ENCODE assay signal across 15 cellular contexts in the genomic region with DNA sequence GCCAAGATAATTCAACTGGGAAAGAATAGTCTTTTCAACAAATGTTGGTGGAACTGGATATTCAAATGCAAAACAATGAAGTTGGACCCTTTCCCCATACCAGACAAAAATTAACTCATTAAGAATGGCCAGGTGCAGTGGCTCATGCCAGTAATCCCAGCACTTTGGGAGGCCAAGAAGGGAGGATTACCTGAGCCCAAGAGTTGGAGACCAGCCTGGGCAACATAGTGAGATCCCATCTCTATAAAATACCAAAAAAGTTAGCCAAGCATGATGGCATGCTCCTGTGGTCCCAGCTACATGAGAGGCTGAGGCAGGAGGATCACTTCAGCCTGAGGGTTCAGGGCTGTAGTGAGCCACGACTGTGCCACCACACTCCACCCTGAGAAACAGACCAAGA. TPM values are rescaled to one million over a fixed set of nuclear protein-coding genes. Genes with fewer than 3 reads are reported as not detected.
A peak's percentile ranks its signal among the peaks of the same experiment; 100 is the strongest.
DNase-seq lines count a peak whose midpoint lies in the region; ATAC-seq lines count a peak whose summit lies in the region.
"Had no signal": no experiment of that assay in that cellular context is flagged by ENCODE, and none has a peak within 500 bp of the region (broad histone marks: within the 10 kb centered on the region; RNA-seq: fewer than 3 reads in every experiment).

No MANE protein-coding gene starts in this region.

- DNase-seq in activated naive CD4-positive, alpha-beta T cell treated with anti-CD3 and anti-CD28 coated beads for 36 hours: no peak
- no peak for DNase-seq in activated naive CD4-positive, alpha-beta T cell treated with anti-CD3 and anti-CD28 coated beads, Interleukin-2, amount 10 ng/mL, durations not matched to agents 7 days and 5 days
- DNase-seq in left lobe of liver (ENCODE audit: low spot score) (peak; percentile 14), NCI-H2107 treated with DMSO at 0.1 percent for 48 hours (lab: John Stamatoyannopoulos, UW; ENCODE audit: unreplicated experiment) (no peak), caudate nucleus (lab: John Stamatoyannopoulos, UW) (no peak), D341Med (ENCODE audit: low spot score) (no peak)
- no peak for DNase-seq in stimulated activated effector memory CD8-positive, alpha-beta T cell treated with anti-CD3 and anti-CD28 coated beads, Interleukin-12 subunit alpha, Interleukin-12 subunit beta, amount 100 ng/mL, for 72 hours (ENCODE audit: low spot score in 2 of 2)
- DNase-seq: activated CD4-positive, alpha-beta T cell treated with anti-CD3 and anti-CD28 coated beads, Interleukin-2, amount 50 U/mL, for 4 hours; CD8-positive, alpha-beta memory T cell; cortex of kidney; glutamatergic neuron; naive B cell; NCI-H1417; stimulated activated naive CD8-positive, alpha-beta T cell treated with anti-CD3 and anti-CD28 coated beads, Interleukin-15, Interleukin-2, amounts not matched to agents 100 U/mL and 50 U/mL, for 24 hours had no signal

- peaks cover 78% of the 10 kb centered on the region for H3K4me1 Mint-ChIP-seq in activated naive CD4-positive, alpha-beta T cell treated with anti-CD3 and anti-CD28 coated beads for 36 hours (ENCODE audit: low read depth)
- peaks cover 73% of the 10 kb centered on the region for H3K4me1 Mint-ChIP-seq in activated naive CD4-positive, alpha-beta T cell treated with anti-CD3 and anti-CD28 coated beads, Interleukin-2, amount 10 ng/mL, durations not matched to agents 7 days and 5 days
- peaks cover 78% of the 10 kb centered on the region for H3K4me1 Mint-ChIP-seq in activated naive CD8-positive, alpha-beta T cell (ENCODE audit: low read depth)
- H3K4me1 Mint-ChIP-seq in stimulated activated effector memory CD8-positive, alpha-beta T cell treated with anti-CD3 and anti-CD28 coated beads, Interleukin-12 subunit alpha, Interleukin-12 subunit beta, amount 100 ng/mL, for 72 hours: peaks cover 26% of the 10 kb centered on the region

- peak overlapping the region; percentile 0 for H3K27ac Mint-ChIP-seq in activated naive CD4-positive, alpha-beta T cell treated with anti-CD3 and anti-CD28 coated beads for 36 hours
- no peak overlapping the region for H3K27ac Mint-ChIP-seq in activated naive CD4-positive, alpha-beta T cell treated with anti-CD3 and anti-CD28 coated beads, Interleukin-2, amount 10 ng/mL, durations not matched to agents 7 days and 5 days
- peak overlapping the region; percentile 94 for H3K27ac Mint-ChIP-seq in activated naive CD8-positive, alpha-beta T cell
- H3K27ac Mint-ChIP-seq in stimulated activated effector memory CD8-positive, alpha-beta T cell treated with anti-CD3 and anti-CD28 coated beads, Interleukin-12 subunit alpha, Interleukin-12 subunit beta, amount 100 ng/mL, for 72 hours: peak overlapping the region; percentile 65
- H3K27ac Mint-ChIP-seq: naive B cell had no signal

- H3K27me3 Mint-ChIP-seq in activated naive CD4-positive, alpha-beta T cell treated with anti-CD3 and anti-CD28 coated beads for 36 hours (ENCODE audit: low read depth): no peaks in the 10 kb centered on the region
- H3K27me3 Mint-ChIP-seq in activated naive CD4-positive, alpha-beta T cell treated with anti-CD3 and anti-CD28 coated beads, Interleukin-2, amount 10 ng/mL, durations not matched to agents 7 days and 5 days: no peaks in the 10 kb centered on the region
- H3K27me3 Mint-ChIP-seq in activated naive CD8-positive, alpha-beta T cell: no peaks in the 10 kb centered on the region
- H3K27me3 Mint-ChIP-seq: naive B cell had no signal

- H3K9me3 Mint-ChIP-seq in activated naive CD4-positive, alpha-beta T cell treated with anti-CD3 and anti-CD28 coated beads for 36 hours: no peaks in the 10 kb centered on the region
- H3K9me3 Mint-ChIP-seq in activated naive CD4-positive, alpha-beta T cell treated with anti-CD3 and anti-CD28 coated beads, Interleukin-2, amount 10 ng/mL, durations not matched to agents 7 days and 5 days: no peaks in the 10 kb centered on the region
- no peaks in the 10 kb centered on the region for H3K9me3 Mint-ChIP-seq in activated naive CD8-positive, alpha-beta T cell (ENCODE audit: low read depth)
- no peaks in the 10 kb centered on the region for H3K9me3 Mint-ChIP-seq in stimulated activated effector memory CD8-positive, alpha-beta T cell treated with anti-CD3 and anti-CD28 coated beads, Interleukin-12 subunit alpha, Interleukin-12 subunit beta, amount 100 ng/mL, for 72 hours
- H3K9me3 Mint-ChIP-seq: CD8-positive, alpha-beta memory T cell; naive B cell had no signal

- H3K27ac ChIP-seq in caudate nucleus (ENCODE audit: low read depth, low read length): no peak overlapping the region

- no peaks in the 10 kb centered on the region for H3K36me3 Mint-ChIP-seq in activated naive CD4-positive, alpha-beta T cell treated with anti-CD3 and anti-CD28 coated beads for 36 hours (ENCODE audit: low read depth)
- peaks cover 56% of the 10 kb centered on the region for H3K36me3 Mint-ChIP-seq in activated naive CD4-positive, alpha-beta T cell treated with anti-CD3 and anti-CD28 coated beads, Interleukin-2, amount 10 ng/mL, durations not matched to agents 7 days and 5 days
- H3K36me3 Mint-ChIP-seq in activated naive CD8-positive, alpha-beta T cell: peaks cover 3% of the 10 kb centered on the region
- peaks cover 9% of the 10 kb centered on the region for H3K36me3 Mint-ChIP-seq in stimulated activated effector memory CD8-positive, alpha-beta T cell treated with anti-CD3 and anti-CD28 coated beads, Interleukin-12 subunit alpha, Interleukin-12 subunit beta, amount 100 ng/mL, for 72 hours

- CTCF ChIA-PET in activated naive CD4-positive, alpha-beta T cell treated with anti-CD3 and anti-CD28 coated beads for 36 hours (lab: Charles Lee): no interaction called here
- CTCF ChIA-PET in activated naive CD4-positive, alpha-beta T cell treated with anti-CD3 and anti-CD28 coated beads, Interleukin-2, amount 10 ng/mL, durations not matched to agents 7 days and 5 days (lab: Charles Lee): no interaction called here

- no peak for ATAC-seq in left lobe of liver
- ATAC-seq in stimulated activated effector memory CD8-positive, alpha-beta T cell treated with anti-CD3 and anti-CD28 coated beads, Interleukin-12 subunit alpha, Interleukin-12 subunit beta, amount 100 ng/mL, for 72 hours: no peak
- ATAC-seq: stimulated activated naive CD8-positive, alpha-beta T cell treated with anti-CD3 and anti-CD28 coated beads, Interleukin-15, Interleukin-2, amounts not matched to agents 100 U/mL and 50 U/mL, for 24 hours had no signal

- intact Hi-C loops in activated naive CD4-positive, alpha-beta T cell treated with anti-CD3 and anti-CD28 coated beads for 36 hours (cut with micrococcal nuclease): no loop called here

- H3K4me3 Mint-ChIP-seq in activated naive CD4-positive, alpha-beta T cell treated with anti-CD3 and anti-CD28 coated beads for 36 hours: no peak overlapping the region
- H3K4me3 Mint-ChIP-seq in activated naive CD4-positive, alpha-beta T cell treated with anti-CD3 and anti-CD28 coated beads, Interleukin-2, amount 10 ng/mL, durations not matched to agents 7 days and 5 days: no peak overlapping the region
- H3K4me3 Mint-ChIP-seq in activated naive CD8-positive, alpha-beta T cell: peak overlapping the region; percentile 17
- no peak overlapping the region for H3K4me3 Mint-ChIP-seq in stimulated activated effector memory CD8-positive, alpha-beta T cell treated with anti-CD3 and anti-CD28 coated beads, Interleukin-12 subunit alpha, Interleukin-12 subunit beta, amount 100 ng/mL, for 72 hours
- H3K4me3 Mint-ChIP-seq: naive B cell had no signal

RNA-seq across cellular contexts. Expression of gene SERINC5, which starts 24.2 kb away (rescaled TPM):
- total RNA-seq in activated naive CD4-positive, alpha-beta T cell treated with anti-CD3 and anti-CD28 coated beads for 36 hours: 10 to 100 TPM; 34.8 to 36.4 TPM
- total RNA-seq in left lobe of liver: 54.6 TPM
